In genomic region chr4:115334736-115335411, GRCh38 we compare ENCODE assay signal across 20 cellular contexts.
DNase-seq lines count a peak whose midpoint lies in the region; ATAC-seq and TF ChIP-seq lines count a peak whose summit lies in the region.
"Had no signal": no experiment of that assay in that cellular context is flagged by ENCODE, and none has a peak within 500 bp of the region (broad histone marks: within the 10 kb centered on the region; RNA-seq: fewer than 3 reads in every experiment).

No MANE protein-coding gene starts in this region.

- H3K36me3 ChIP-seq in Peyer's patch: no peaks in the 10 kb centered on the region
- H3K36me3 ChIP-seq: left lung, right lobe of liver, stomach, upper lobe of left lung had no signal

- no peak overlapping the region for H3K27ac ChIP-seq in Peyer's patch
- H3K27ac ChIP-seq: dorsolateral prefrontal cortex, HL-60, left lung, right lobe of liver, stomach, upper lobe of left lung had no signal

- TF ChIP-seq CTCF in Peyer's patch (IDR thresholded peaks at IDR 0.05): no peak

- in situ Hi-C loops in ACHN (cut with HindIII; ENCODE audit: low pct_ligation_motif_present, low pct_unique_long_range_greater_than_20kb, low sequenced_read_pairs): no loop called here

- ATAC-seq in GM19351 (IDR thresholded peaks at IDR 0.05; ENCODE audit: unreplicated experiment) (peak; percentile 57), HG02623 (IDR thresholded peaks at IDR 0.05; ENCODE audit: unreplicated experiment) (peak; percentile 49), HG03159 (IDR thresholded peaks at IDR 0.05; ENCODE audit: unreplicated experiment) (peak; percentile 71)
- ATAC-seq: left lung, right lobe of liver had no signal

- no peaks in the 10 kb centered on the region for H3K27me3 ChIP-seq in Peyer's patch
- H3K27me3 ChIP-seq: dorsolateral prefrontal cortex, left lung, right lobe of liver, stomach, upper lobe of left lung had no signal

- DNase-seq in putamen (ENCODE audit: low spot score) (peak; percentile 1), ACHN (no peak), NCI-H128 (lab: John Stamatoyannopoulos, UW; ENCODE audit: unreplicated experiment) (no peak), cerebellar cortex (ENCODE audit: low spot score) (no peak), Peyer's patch (no peak)
- DNase-seq: activated CD4-positive, CD25-positive, alpha-beta regulatory T cell; dorsolateral prefrontal cortex; erythroblast; HFFc6; left lung; NCI-H526 treated with DMSO at 0.1 percent for 48 hours; nucleus accumbens; OCI-M1; right lobe of liver; stomach; upper lobe of left lung had no signal

- no peak for TF ChIP-seq POLR2A in Peyer's patch (IDR thresholded peaks at IDR 0.05)

- no peaks in the 10 kb centered on the region for H3K4me1 ChIP-seq in Peyer's patch
- H3K4me1 ChIP-seq: left lung, right lobe of liver, stomach, upper lobe of left lung had no signal

- no peaks in the 10 kb centered on the region for H3K9me3 ChIP-seq in Peyer's patch
- H3K9me3 ChIP-seq: left lung, right lobe of liver, stomach, upper lobe of left lung had no signal

- no peak overlapping the region for H3K4me3 ChIP-seq in Peyer's patch
- H3K4me3 ChIP-seq: dorsolateral prefrontal cortex, left lung, right lobe of liver, stomach, upper lobe of left lung had no signal
